ENCODE assay signal across 8 cellular contexts in the genomic region with DNA sequence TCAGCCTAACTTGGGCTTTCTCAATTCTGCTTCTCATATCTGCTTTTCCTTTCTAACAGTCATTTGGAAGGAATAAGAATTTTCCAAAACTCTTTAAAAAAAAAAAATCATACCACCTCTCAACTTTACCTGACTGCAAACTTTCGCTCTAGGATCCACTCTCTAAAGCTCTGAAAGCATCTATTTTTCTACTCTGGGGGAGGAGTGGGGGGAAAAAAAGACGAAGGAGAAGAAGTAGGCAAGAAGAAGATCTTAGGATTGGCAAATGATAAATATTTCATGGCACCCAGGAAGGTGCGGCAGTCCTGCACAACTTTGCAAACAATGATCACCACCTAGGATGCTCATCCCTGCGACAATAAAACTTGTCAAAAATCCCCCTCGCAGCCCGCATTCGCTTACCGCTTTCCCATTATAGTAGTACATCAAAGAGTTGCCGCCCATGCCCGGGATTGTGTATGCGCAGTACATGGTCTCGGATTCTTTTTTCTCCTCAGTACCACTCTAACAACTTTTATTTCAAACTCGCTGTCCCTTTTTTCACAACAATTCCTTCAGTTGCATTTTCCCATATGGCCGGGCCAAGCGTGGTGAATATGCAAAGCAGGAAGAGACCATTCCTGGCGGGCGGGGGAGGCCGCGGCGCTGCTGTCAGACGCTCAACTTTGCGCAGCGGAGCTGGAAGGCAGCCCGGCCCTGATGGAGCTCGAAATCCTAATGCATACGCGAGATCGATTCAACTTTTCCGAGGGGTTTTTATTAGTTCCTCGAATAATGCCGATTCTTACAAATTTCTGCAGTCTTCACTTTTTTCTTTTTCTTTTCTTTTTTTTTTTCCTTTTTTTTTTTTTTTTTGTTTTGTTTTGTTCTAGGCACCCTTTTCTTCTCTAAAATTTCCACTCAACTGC.
DNase-seq lines count a peak whose midpoint lies in the region; ATAC-seq, FAIRE-seq and TF ChIP-seq lines count a peak whose summit lies in the region.

No MANE protein-coding gene starts in this region.

- H3K4me3 ChIP-seq in small intestine (ENCODE audit: low read depth in 1 of 2, low read length in 2 of 2) = peak overlapping the region; percentile 22 to 44

- H3K4me1 Mint-ChIP-seq in central memory CD8-positive, alpha-beta T cell = no peaks in the 10 kb centered on the region

- peak overlapping the region; percentile 76 for H3K27ac Mint-ChIP-seq in central memory CD8-positive, alpha-beta T cell (ENCODE audit: low read depth)

- POLR2A ChIA-PET in RWPE1 (lab: Yijun Ruan, JAX; ENCODE audit: low non-redundant PET) = interaction anchor here (0.7 kb wide), 1 partner anchor 691 kb away, joined by 3 read pairs; no protein-coding TSS in a partner anchor

- no peaks in the 10 kb centered on the region for H3K36me3 Mint-ChIP-seq in central memory CD8-positive, alpha-beta T cell (ENCODE audit: insufficient read depth)

- H3K27me3 ChIP-seq in small intestine (ENCODE audit: control insufficient read depth in 2 of 2, insufficient read depth in 2 of 2, low read length in 2 of 2) = no peaks in the 10 kb centered on the region

- FAIRE-seq in small intestine (lab: Jason Lieb, UNC) = no peak

- no peaks in the 10 kb centered on the region for H3K36me3 ChIP-seq in small intestine (ENCODE audit: control insufficient read depth in 2 of 2, insufficient read depth in 2 of 2, low read length in 2 of 2)

- no peaks in the 10 kb centered on the region for H3K9me3 ChIP-seq in small intestine (ENCODE audit: control insufficient read depth, low read depth)

- H3K4me1 ChIP-seq in small intestine (ENCODE audit: control insufficient read depth in 2 of 2, insufficient read depth in 1 of 2, low read depth in 1 of 2, low read length in 1 of 2) = no peaks in the 10 kb centered on the region

- CTCF ChIA-PET in RWPE1 (lab: Yijun Ruan, JAX) = interaction anchor here (1.5 kb wide), 1 partner anchor 87 kb away, joined by 4 read pairs; no protein-coding TSS in a partner anchor

- 2 to 3% (median 2%) methylated on average over 31 of the region's 31 CpGs for WGBS in small intestine, 3 donors

- ATAC-seq in GM21515 (IDR thresholded peaks at IDR 0.05; ENCODE audit: unreplicated experiment) = peak; percentile 66
- no peak for ATAC-seq in central memory CD8-positive, alpha-beta T cell (replicated peaks; ENCODE audit: extremely low read depth, poor library complexity, severe bottlenecking)

- no peaks in the 10 kb centered on the region for H3K9me3 Mint-ChIP-seq in central memory CD8-positive, alpha-beta T cell

- no peak for TF ChIP-seq CTCF in RWPE1 (conservative IDR thresholded peaks at IDR 0.05; ENCODE audit: low read depth)

- H3K27ac ChIP-seq in RWPE1 (no peak overlapping the region), small intestine (ENCODE audit: low read depth in 1 of 2, low read length in 1 of 2) (peak overlapping the region in 1 of 2 donors; percentile 97)

- H3K27me3 Mint-ChIP-seq in central memory CD8-positive, alpha-beta T cell = peaks cover 29% of the 10 kb centered on the region

- DNase-seq in GF-D8 (lab: John Stamatoyannopoulos, UW) (peak; percentile 74), HUDEP-2 (lab: John Stamatoyannopoulos, UW; ENCODE audit: unreplicated experiment in 76 of 76) (peak in 75 of 76 experiments; percentile 11 to 90 (median 70)), RWPE1 (ENCODE audit: low spot score) (peak; percentile 19), islet precursor cell (peak; percentile 88), small intestine (peak; percentile 54), hepatic stellate cell (ENCODE audit: low spot score) (no peak)
- no peak for DNase-seq in central memory CD8-positive, alpha-beta T cell (ENCODE audit: low spot score in 2 of 2)

- peak overlapping the region; percentile 51 for H3K4me3 Mint-ChIP-seq in central memory CD8-positive, alpha-beta T cell

Comparison
In these comparisons a context has a peak if more than half of its experiments do, and no peak if none do; other contexts are left out.
1. DNase-seq: peak in GF-D8 (single experiment), HUDEP-2 (75 of 76), RWPE1 (single experiment), islet precursor cell (single experiment) and small intestine (single experiment); none in central memory CD8-positive, alpha-beta T cell (0 of 2) and hepatic stellate cell (single experiment).